7 cellular contexts compared by ENCODE assay signal in the genomic region with DNA sequence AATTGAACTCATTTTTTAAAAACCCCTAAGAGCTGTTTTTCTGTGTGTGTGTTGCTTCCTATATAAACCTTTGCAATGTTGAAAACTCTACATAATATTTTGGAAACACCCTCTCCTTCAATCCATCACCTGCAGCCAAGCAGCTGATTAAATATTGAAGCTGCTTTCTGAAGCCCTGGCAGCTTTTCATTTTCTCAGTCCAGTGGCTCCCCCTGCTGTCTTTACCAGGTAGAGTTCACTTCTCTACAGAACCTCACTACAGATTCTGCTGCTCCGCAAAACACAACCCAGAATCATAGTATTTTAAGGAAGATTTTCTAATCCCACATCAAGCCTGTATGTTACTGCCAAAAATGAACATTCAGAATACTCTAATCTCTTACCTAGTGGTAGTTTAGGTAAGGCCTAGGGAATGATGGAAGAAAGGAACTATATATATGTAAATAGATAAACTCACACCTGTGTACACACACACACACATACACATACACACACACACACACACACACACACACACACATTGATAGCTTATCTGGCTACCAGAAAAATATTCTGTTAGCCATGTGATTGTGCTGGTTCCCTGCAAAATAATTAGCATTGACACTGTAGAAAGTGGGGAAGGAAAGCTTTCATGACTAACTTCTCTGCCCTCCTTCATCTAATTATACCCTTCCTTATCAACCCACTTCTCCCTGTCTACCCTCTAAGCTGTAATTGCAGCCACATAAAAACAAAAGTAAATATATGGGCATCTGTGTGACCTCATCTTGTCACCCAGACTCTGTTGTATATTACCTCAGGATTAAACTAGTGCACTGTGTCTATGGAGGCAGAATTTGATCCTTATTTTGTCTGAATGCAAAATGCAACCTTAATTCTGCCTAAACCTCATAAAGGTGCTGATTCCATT.
DNase-seq lines count a peak whose midpoint lies in the region; ATAC-seq, FAIRE-seq and TF ChIP-seq lines count a peak whose summit lies in the region.

No MANE protein-coding gene starts in this region.

- H3K4me3 ChIP-seq in GM06990 (replicated peaks; ENCODE audit: low read depth, low read length): no peak overlapping the region
- no peak overlapping the region for H3K4me3 ChIP-seq in GM12878
- H3K4me3 ChIP-seq in suprapubic skin: no peak overlapping the region

- H3K36me3 ChIP-seq in GM06990 (ENCODE audit: control insufficient read depth, insufficient read depth, low read length): no peaks in the 10 kb centered on the region
- H3K36me3 ChIP-seq in GM12878 (ENCODE audit: control insufficient read depth in 2 of 2, insufficient read depth in 2 of 2, low read length in 1 of 2): no peaks in the 10 kb centered on the region
- no peaks in the 10 kb centered on the region for H3K36me3 ChIP-seq in suprapubic skin

- CTCF ChIA-PET in GM12878 (lab: Yijun Ruan, JAX): interaction anchor here (0.6 to 7.9 kb wide), 57 partner anchors 9 to 582 kb away, joined by 3 to 271 read pairs (median 4); no protein-coding TSS in a partner anchor

- peak; percentile 67 for TF ChIP-seq CTCF in GM06990 (IDR thresholded peaks at IDR 0.05; ENCODE audit: insufficient read depth, low read length, poor library complexity, severe bottlenecking)
- TF ChIP-seq CTCF in GM12878 (IDR thresholded peaks at IDR 0.05 in 2 of 3, conservative IDR thresholded peaks at IDR 0.05 in 1 of 3; ENCODE audit: control insufficient read depth in 2 of 3, extremely low read depth in 1 of 3, insufficient read depth in 1 of 3, low read depth in 3 of 3, low read length in 3 of 3): peak; percentile 64 to 78 (median 65)
- peak; percentile 6 to 24 for TF ChIP-seq CTCF in suprapubic skin (IDR thresholded peaks at IDR 0.05)

- H3K9ac ChIP-seq in GM12878 (ENCODE audit: control insufficient read depth, insufficient read depth, low read length): no peak overlapping the region

- H3K27ac ChIP-seq in GM12878 (ENCODE audit: control insufficient read depth, insufficient read depth) (no peak overlapping the region), suprapubic skin (no peak overlapping the region)

- DNase-seq in GM06990 (ENCODE audit: extremely low read depth, insufficient read length) (no peak), NCI-H446 treated with DMSO at 0.1 percent for 48 hours (lab: John Stamatoyannopoulos, UW) (peak; percentile 41), GM12878 (ENCODE audit: low read depth, low spot score) (no peak), iris pigment epithelial cell (ENCODE audit: low read depth) (peak; percentile 53), suprapubic skin (ENCODE audit: low spot score in 2 of 2) (no peak)
- no peak for DNase-seq in central memory CD4-positive, alpha-beta T cell

- no peak overlapping the region for H3K4me2 ChIP-seq in GM12878 (ENCODE audit: control insufficient read depth, insufficient read depth)

- H2AFZ ChIP-seq in GM12878 (ENCODE audit: control insufficient read depth, low read depth, low read length): no peak overlapping the region

- TF ChIP-seq POLR2A in GM12878 (IDR thresholded peaks at IDR 0.05; ENCODE audit: low read depth, low read length) (no peak), suprapubic skin (IDR thresholded peaks at IDR 0.05) (no peak)

- H4K20me1 ChIP-seq in GM12878 (ENCODE audit: control insufficient read depth, insufficient read depth): no peaks in the 10 kb centered on the region

- POLR2A ChIA-PET in GM12878 (lab: Charles Lee): interaction anchor here (0.6 to 1.0 kb wide), 2 partner anchors 86 to 325 kb away, joined by 4 to 6 read pairs; no protein-coding TSS in a partner anchor

- RAD21 ChIA-PET in GM12878 (lab: Charles Lee; ENCODE audit: unreplicated experiment): interaction anchor here (0.6 to 7.4 kb wide), 32 partner anchors 9 to 581 kb away, joined by 3 to 132 read pairs (median 4); no protein-coding TSS in a partner anchor

- intact Hi-C loops in GM12878 (cut with micrococcal nuclease; ENCODE audit: unreplicated experiment): loop anchor here (1.0 to 10.0 kb wide), 8 partner anchors 102 to 579 kb away; partner anchors contain the start of gene CDK14

- no peaks in the 10 kb centered on the region for H3K9me3 ChIP-seq in GM12878 (replicated peaks; ENCODE audit: control insufficient read depth, insufficient read depth, low read length)
- no peaks in the 10 kb centered on the region for H3K9me3 ChIP-seq in suprapubic skin

- ATAC-seq in HG02798 (IDR thresholded peaks at IDR 0.05; ENCODE audit: poor library complexity, unreplicated experiment) (peak; percentile 54), GM12878 (peak; percentile 89)

- SMC1A ChIA-PET in GM12878 (lab: Charles Lee; ENCODE audit: uncharacterized antibody, unreplicated experiment): interaction anchor here (0.5 to 9.6 kb wide), 49 partner anchors 10 to 582 kb away, joined by 3 to 176 read pairs (median 4); no protein-coding TSS in a partner anchor

- TF ChIP-seq EP300 in GM12878 (IDR thresholded peaks at IDR 0.05; ENCODE audit: borderline replicate concordance in 1 of 2, control insufficient read depth in 1 of 2, low read depth in 2 of 2, low read length in 2 of 2): no peak
- no peak for TF ChIP-seq EP300 in suprapubic skin (IDR thresholded peaks at IDR 0.05)

- peak; percentile 35 for FAIRE-seq in GM12878 (lab: Jason Lieb, UNC)

- TF ChIP-seq RAD21 in GM12878 (IDR thresholded peaks at IDR 0.05; ENCODE audit: insufficient read depth, low read depth, low read length): peak; percentile 95

- no peaks in the 10 kb centered on the region for H3K79me2 ChIP-seq in GM12878 (ENCODE audit: control insufficient read depth, insufficient read depth, low read length)

- 96% methylated on average over 1 of the region's 1 CpG for WGBS in GM12878 (ENCODE audit: insufficient coverage, insufficient replicate concordance, low lambda C conversion rate, missing lambda C conversion rate)
- 56% methylated on average over 1 of the region's 1 CpG for WGBS in suprapubic skin

- H3K27me3 ChIP-seq in GM06990 (replicated peaks; ENCODE audit: control insufficient read depth, insufficient read depth, low read length): no peaks in the 10 kb centered on the region
- no peaks in the 10 kb centered on the region for H3K27me3 ChIP-seq in GM12878 (replicated peaks in 1 of 2; ENCODE audit: control insufficient read depth in 2 of 2, insufficient read depth in 2 of 2, low read length in 1 of 2)
- H3K27me3 ChIP-seq in suprapubic skin: no peaks in the 10 kb centered on the region

- no peaks in the 10 kb centered on the region for H3K4me1 ChIP-seq in GM12878 (ENCODE audit: control insufficient read depth, insufficient read depth, low read length)
- no peaks in the 10 kb centered on the region for H3K4me1 ChIP-seq in suprapubic skin

- BruUV-seq in GM12878 (replicated peaks; lab: Mats Ljungman, UMichigan): no TSS peak

- in situ Hi-C loops in GM12878 (cut with MboI): loop anchor here (5.0 kb wide), 1 partner anchor 577 kb away; no protein-coding TSS in a partner anchor

TF ChIP-seq in GM12878, 131 proteins besides CTCF, POLR2A, EP300 and RAD21 (continues in another document):
- TF ChIP-seq YY1 (IDR thresholded peaks at IDR 0.05; ENCODE audit: low read depth, low read length): peak; percentile 64; the same call in 1 of the 2 replicates
- TF ChIP-seq POLR2AphosphoS2 (IDR thresholded peaks at IDR 0.05; ENCODE audit: low read depth, low read length): no peak
- TF ChIP-seq, protein P1, sequence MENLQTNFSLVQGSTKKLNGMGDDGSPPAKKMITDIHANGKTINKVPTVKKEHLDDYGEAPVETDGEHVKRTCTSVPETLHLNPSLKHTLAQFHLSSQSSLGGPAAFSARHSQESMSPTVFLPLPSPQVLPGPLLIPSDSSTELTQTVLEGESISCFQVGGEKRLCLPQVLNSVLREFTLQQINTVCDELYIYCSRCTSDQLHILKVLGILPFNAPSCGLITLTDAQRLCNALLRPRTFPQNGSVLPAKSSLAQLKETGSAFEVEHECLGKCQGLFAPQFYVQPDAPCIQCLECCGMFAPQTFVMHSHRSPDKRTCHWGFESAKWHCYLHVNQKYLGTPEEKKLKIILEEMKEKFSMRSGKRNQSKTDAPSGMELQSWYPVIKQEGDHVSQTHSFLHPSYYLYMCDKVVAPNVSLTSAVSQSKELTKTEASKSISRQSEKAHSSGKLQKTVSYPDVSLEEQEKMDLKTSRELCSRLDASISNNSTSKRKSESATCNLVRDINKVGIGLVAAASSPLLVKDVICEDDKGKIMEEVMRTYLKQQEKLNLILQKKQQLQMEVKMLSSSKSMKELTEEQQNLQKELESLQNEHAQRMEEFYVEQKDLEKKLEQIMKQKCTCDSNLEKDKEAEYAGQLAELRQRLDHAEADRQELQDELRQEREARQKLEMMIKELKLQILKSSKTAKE (IDR thresholded peaks at IDR 0.05; ENCODE audit: low read depth, poor library complexity, severe bottlenecking): peak; percentile 29

Comparison
In these comparisons a context has a peak if more than half of its experiments do, and no peak if none do; other contexts are left out.
1. DNase-seq: peak in NCI-H446 treated with DMSO at 0.1 percent for 48 hours (single experiment) and iris pigment epithelial cell (single experiment); none in GM06990 (single experiment), GM12878 (single experiment), suprapubic skin (0 of 2) and central memory CD4-positive, alpha-beta T cell (single experiment).
2. CTCF ChIP-seq: peak in every context shown above with its lines; median percentile 67 in GM06990; 65 in GM12878; 15 in suprapubic skin.